In the genomic region with DNA sequence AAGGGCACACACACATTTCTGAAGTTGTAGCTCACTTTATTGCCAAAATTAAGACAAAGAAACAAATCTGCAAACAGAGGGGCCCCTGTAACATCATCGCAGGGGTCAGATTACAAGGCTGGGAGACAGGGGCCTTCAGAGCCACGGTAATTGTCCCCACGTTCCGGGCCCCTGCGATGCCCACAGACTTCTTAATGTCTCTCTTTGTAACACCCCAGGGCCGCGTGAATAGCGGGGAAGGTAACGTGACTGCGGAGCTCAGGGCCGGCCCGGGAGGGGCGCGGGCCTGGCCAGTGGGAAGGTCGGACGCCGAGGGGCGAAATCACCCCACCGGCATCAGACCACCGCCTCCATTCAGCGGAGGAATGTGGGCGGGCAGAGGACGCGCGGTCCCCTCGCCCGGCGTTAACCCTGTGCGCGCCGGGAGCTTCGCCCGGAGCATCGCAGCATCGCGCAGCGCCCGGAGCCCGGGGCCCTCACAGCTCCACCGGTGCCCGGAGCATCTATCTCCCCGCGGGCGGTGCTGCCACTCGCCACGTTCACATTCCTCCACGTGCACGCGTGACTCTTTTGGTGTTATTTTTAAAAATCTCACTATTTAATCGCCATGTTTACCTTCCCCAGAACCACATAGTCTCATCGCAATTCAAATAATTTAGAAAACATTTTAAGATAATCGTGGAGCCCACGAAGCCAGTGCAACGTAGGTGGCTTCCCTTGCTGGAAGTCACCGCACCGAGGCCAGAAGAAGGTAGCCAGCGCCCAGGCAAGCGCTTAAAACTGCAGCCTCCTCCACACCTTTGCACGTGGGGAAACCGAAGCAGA, we compare ENCODE assay signal across 9 cellular contexts. TPM values are rescaled to one million over a fixed set of nuclear protein-coding genes. Genes with fewer than 3 reads are reported as not detected.
A peak's percentile ranks its signal among the peaks of the same experiment; 100 is the strongest.
DNase-seq lines count a peak whose midpoint lies in the region; ATAC-seq, FAIRE-seq and TF ChIP-seq lines count a peak whose summit lies in the region.
"Had no signal": no experiment of that assay in that cellular context is flagged by ENCODE, and none has a peak within 500 bp of the region (broad histone marks: within the 10 kb centered on the region; RNA-seq: fewer than 3 reads in every experiment).

No MANE protein-coding gene starts in this region.

- TF ChIP-seq RAD21 in GM12878 (IDR thresholded peaks at IDR 0.05; ENCODE audit: insufficient read depth, low read depth, low read length): no peak

- H3K36me3 ChIP-seq in Peyer's patch (no peaks in the 10 kb centered on the region), GM12878 (ENCODE audit: control insufficient read depth in 2 of 2, insufficient read depth in 2 of 2, low read length in 1 of 2) (no peaks in the 10 kb centered on the region), Karpas-422 (ENCODE audit: insufficient read depth, low read length) (no peaks in the 10 kb centered on the region)

- H3K27ac ChIP-seq in Peyer's patch (no peak overlapping the region), GM12878 (ENCODE audit: control insufficient read depth, insufficient read depth) (no peak overlapping the region), Karpas-422 (ENCODE audit: low read length) (no peak overlapping the region)
- H3K27ac ChIP-seq: VCaP had no signal

- H3K9ac ChIP-seq in GM12878 (ENCODE audit: control insufficient read depth, insufficient read depth, low read length): no peak overlapping the region
- no peak overlapping the region for H3K9ac ChIP-seq in Karpas-422 (ENCODE audit: low read length)

- ATAC-seq in GM12878 (peak; percentile 82), sciatic nerve (peak; percentile 82), HG02763 (IDR thresholded peaks at IDR 0.05; ENCODE audit: unreplicated experiment) (no peak)

- SMC1A ChIA-PET in GM12878 (lab: Charles Lee; ENCODE audit: uncharacterized antibody, unreplicated experiment): interaction anchor here (1.3 kb wide), 1 partner anchor 43 kb away, joined by 3 read pairs; no protein-coding TSS in a partner anchor

- H3K9me3 ChIP-seq in Peyer's patch (no peaks in the 10 kb centered on the region), GM12878 (replicated peaks; ENCODE audit: control insufficient read depth, insufficient read depth, low read length) (no peaks in the 10 kb centered on the region), Karpas-422 (ENCODE audit: low read length) (no peaks in the 10 kb centered on the region)

- 2% methylated on average over 40 of the region's 60 CpGs for WGBS in GM12878 (ENCODE audit: insufficient coverage, insufficient replicate concordance, low lambda C conversion rate, missing lambda C conversion rate)

- H3K79me2 ChIP-seq in GM12878 (ENCODE audit: control insufficient read depth, insufficient read depth, low read length) (no peaks in the 10 kb centered on the region), Karpas-422 (ENCODE audit: low read length) (no peaks in the 10 kb centered on the region)

- CTCF ChIA-PET in GM12878 (lab: Yijun Ruan, JAX): no interaction called here

- TF ChIP-seq EP300 in GM12878 (IDR thresholded peaks at IDR 0.05; ENCODE audit: borderline replicate concordance in 1 of 2, control insufficient read depth in 1 of 2, low read depth in 2 of 2, low read length in 2 of 2): no peak

- no TSS peak for BruUV-seq in GM12878 (replicated peaks; lab: Mats Ljungman, UMichigan)

- H2AFZ ChIP-seq in GM12878 (ENCODE audit: control insufficient read depth, low read depth, low read length) (peak overlapping the region; percentile 51), Karpas-422 (ENCODE audit: low read length) (no peak overlapping the region)

- no peaks in the 10 kb centered on the region for H3K9me2 ChIP-seq in Karpas-422 (replicated peaks; ENCODE audit: insufficient read depth, low read length)

- H3K27me3 ChIP-seq in Peyer's patch (peaks cover 0 to 7% of the 10 kb centered on the region in 2 donors), GM12878 (replicated peaks in 1 of 2; ENCODE audit: control insufficient read depth in 2 of 2, insufficient read depth in 2 of 2, low read length in 1 of 2) (peaks cover 2 to 11% of the 10 kb centered on the region in 2 experiments; a peak in 3 of 4 replicates), Karpas-422 (ENCODE audit: low read length) (no peaks in the 10 kb centered on the region)

- POLR2A ChIA-PET in GM12878 (lab: Charles Lee): interaction anchor here (0.7 kb wide), 1 partner anchor 496 kb away, joined by 4 read pairs; no protein-coding TSS in a partner anchor

- peaks cover 0 to 10% (median 4%) of the 10 kb centered on the region in 4 donors for H3K4me1 ChIP-seq in Peyer's patch
- peaks cover 4% of the 10 kb centered on the region for H3K4me1 ChIP-seq in GM12878 (ENCODE audit: control insufficient read depth, insufficient read depth, low read length)
- H3K4me1 ChIP-seq in Karpas-422 (ENCODE audit: low read length): peaks cover 5% of the 10 kb centered on the region

- DNase-seq in GM18507 (ENCODE audit: extremely low spot score, insufficient read length, low read depth): no peak
- DNase-seq in Peyer's patch: peak in 2 of 3 donors; percentile 50 to 54
- DNase-seq in GM12878 (ENCODE audit: low read depth, low spot score): no peak
- peak; percentile 69 for DNase-seq in sciatic nerve (ENCODE audit: low spot score)
- no peak for DNase-seq in NCI-H2081 treated with DMSO at 0.1 percent for 48 hours (lab: John Stamatoyannopoulos, UW)
- DNase-seq in Karpas-422: no peak

- H3K4me3 ChIP-seq in Peyer's patch (peak overlapping the region; percentile 31 to 58 (median 53)), GM12878 (peak overlapping the region; percentile 26; the same call in 1 of the 2 replicates), iPS-11a (ENCODE audit: low read depth, low read length) (peak overlapping the region; percentile 18), Karpas-422 (ENCODE audit: low read length) (no peak overlapping the region)

- in situ Hi-C loops in GM12878 (cut with MboI): no loop called here

- H3K4me2 ChIP-seq in GM12878 (ENCODE audit: control insufficient read depth, insufficient read depth) (peak overlapping the region; percentile 89), Karpas-422 (ENCODE audit: low read depth, low read length, poor library complexity, severe bottlenecking) (no peak overlapping the region)

- TF ChIP-seq CTCF in Peyer's patch (IDR thresholded peaks at IDR 0.05) (no peak), GM12878 (IDR thresholded peaks at IDR 0.05 in 2 of 3, conservative IDR thresholded peaks at IDR 0.05 in 1 of 3; ENCODE audit: control insufficient read depth in 2 of 3, extremely low read depth in 1 of 3, insufficient read depth in 1 of 3, low read depth in 3 of 3, low read length in 3 of 3) (no peak)

- H4K20me1 ChIP-seq in GM12878 (ENCODE audit: control insufficient read depth, insufficient read depth) (no peaks in the 10 kb centered on the region), Karpas-422 (ENCODE audit: insufficient read depth, low read depth, low read length) (no peaks in the 10 kb centered on the region)

- RAD21 ChIA-PET in GM12878 (lab: Charles Lee; ENCODE audit: unreplicated experiment): no interaction called here

- intact Hi-C loops in GM12878 (cut with micrococcal nuclease; ENCODE audit: unreplicated experiment): no loop called here
- intact Hi-C loops in sciatic nerve (cut with DNase I): no loop called here

- FAIRE-seq in GM18507 (lab: Jason Lieb, UNC) (peak; percentile 15), GM12878 (lab: Jason Lieb, UNC) (no peak)

- no peak for TF ChIP-seq POLR2A in Peyer's patch (IDR thresholded peaks at IDR 0.05)
- TF ChIP-seq POLR2A in GM12878 (IDR thresholded peaks at IDR 0.05; ENCODE audit: low read depth, low read length): no peak

RNA-seq across cellular contexts. Expression of gene FGFBP3, which starts 22.0 kb away (rescaled TPM):
- total RNA-seq in Peyer's patch (1 to 10 TPM in 1 of 4 donors, under 1 TPM in 1, not detected in 2; 0.53 to 1.1 TPM), GM12878 (2014; rRNA removed) (0.11 and 0.23 TPM in 2 replicates), GM12878 (2014; rRNA removed; fragmentation: Illumina TruSeq; extraction: Trizol) (0.18 and 0.41 TPM in 2 replicates), GM12878 (2021) (0.35 and 0.41 TPM in 2 replicates), sciatic nerve (6.0 TPM)
- 1.7 and 2.8 TPM in 2 replicates for total RNA-seq in GM12878 (2013; cell fraction: nucleolus; rRNA removed)
- 0.33 TPM for polyA plus RNA-seq in GM12878 (2011; ENCODE audit: low read depth)
- polyA plus RNA-seq in GM12878 (2011; rRNA removed) (0.09 and 0.23 TPM in 2 replicates), GM12878 (2014; fragmentation: Illumina TruSeq; extraction: Trizol) (0.13 and 0.14 TPM in 2 replicates), GM12878 (2014; fragmentation: Nextera tagmentation; extraction: Ambion mirVana) (under 1 TPM; 0.08 to 0.16 TPM), GM12878 (2014; rRNA removed) (0.31 and 0.52 TPM in 2 replicates), GM12878 (2016; fragmentation: Nextera tagmentation; extraction: Ambion mirVana) (1 to 10 TPM in 1 of 2 experiments, under 1 TPM in 1; 0.56 to 1.0 TPM)
- 0.10 and 0.12 TPM in 2 replicates for polyA plus RNA-seq in GM12878 (2011; cell fraction: cytosol; rRNA removed)
- polyA plus RNA-seq in GM12878 (2011; cell fraction: nucleus; rRNA removed): 0.24 and 0.39 TPM in 2 replicates
- polyA plus RNA-seq in GM12878 (2012): 0.63 and 0.93 TPM in 2 replicates
- 0.15 and 0.26 TPM in 2 replicates for polyA minus RNA-seq in GM12878 (2011; rRNA and poly(A)+ RNA removed)
- not detected in 2 replicates for polyA minus RNA-seq in GM12878 (2011; cell fraction: cytosol; rRNA and poly(A)+ RNA removed)
- polyA minus RNA-seq in GM12878 (2011; cell fraction: nucleus; rRNA and poly(A)+ RNA removed): 0.24 and 0.57 TPM in 2 replicates
- 0.22 and 0.71 TPM in 2 replicates for total RNA-seq in Karpas-422 (2014; rRNA removed; shearing (Covaris generic); ENCODE audit: low replicate concordance)

RNA-seq across cellular contexts. Expression of gene BTAF1, which starts 36.3 kb away (rescaled TPM):
- total RNA-seq in Peyer's patch (10 to 100 TPM; 37.0 to 60.2 (median 45.4) TPM), GM12878 (2014; rRNA removed) (56.9 and 68.0 TPM in 2 replicates), GM12878 (2014; rRNA removed; fragmentation: Illumina TruSeq; extraction: Trizol) (63.3 and 66.0 TPM in 2 replicates), GM12878 (2021) (54.2 and 54.6 TPM in 2 replicates), sciatic nerve (57.1 TPM)
- total RNA-seq in GM12878 (2013; cell fraction: nucleolus; rRNA removed): 987 and 1,060 TPM in 2 replicates
- polyA plus RNA-seq in GM12878 (2011; ENCODE audit: low read depth): 30.7 TPM
- polyA plus RNA-seq in GM12878 (2011; rRNA removed) (157 and 230 TPM in 2 replicates), GM12878 (2014; fragmentation: Illumina TruSeq; extraction: Trizol) (56.9 and 76.0 TPM in 2 replicates), GM12878 (2014; fragmentation: Nextera tagmentation; extraction: Ambion mirVana) (10 to 100 TPM; 11.8 to 12.8 TPM), GM12878 (2014; rRNA removed) (53.2 and 62.9 TPM in 2 replicates), GM12878 (2016; fragmentation: Nextera tagmentation; extraction: Ambion mirVana) (10 to 100 TPM; 34.7 to 37.4 TPM)
- 33.7 and 38.4 TPM in 2 replicates for polyA plus RNA-seq in GM12878 (2011; cell fraction: cytosol; rRNA removed)
- 370 and 587 TPM in 2 replicates for polyA plus RNA-seq in GM12878 (2011; cell fraction: nucleus; rRNA removed)
- 42.7 and 63.7 TPM in 2 replicates for polyA plus RNA-seq in GM12878 (2012)
- 102 and 152 TPM in 2 replicates for polyA minus RNA-seq in GM12878 (2011; rRNA and poly(A)+ RNA removed)
- 29.8 and 41.3 TPM in 2 replicates for polyA minus RNA-seq in GM12878 (2011; cell fraction: cytosol; rRNA and poly(A)+ RNA removed)
- polyA minus RNA-seq in GM12878 (2011; cell fraction: nucleus; rRNA and poly(A)+ RNA removed): 139 and 166 TPM in 2 replicates
- total RNA-seq in Karpas-422 (2014; rRNA removed; shearing (Covaris generic); ENCODE audit: low replicate concordance): 46.4 and 65.7 TPM in 2 replicates

Comparison
In these comparisons a context has a peak if more than half of its experiments do, and no peak if none do; other contexts are left out.
1. DNase-seq: peak in Peyer's patch (2 of 3) and sciatic nerve (single experiment); none in GM18507 (single experiment), GM12878 (single experiment), NCI-H2081 treated with DMSO at 0.1 percent for 48 hours (single experiment) and Karpas-422 (single experiment).